Comparison of ENCODE assay signal across 8 cellular contexts in genomic region chr1:155017021-155017945, GRCh38. TPM values are rescaled to one million over a fixed set of nuclear protein-coding genes. Genes with fewer than 3 reads are reported as not detected.
A peak's percentile ranks its signal among the peaks of the same experiment; 100 is the strongest.
DNase-seq lines count a peak whose midpoint lies in the region; ATAC-seq and TF ChIP-seq lines count a peak whose summit lies in the region.

No MANE protein-coding gene starts in this region.

- H3K27ac ChIP-seq in foreskin keratinocyte: peak overlapping the region; percentile 74
- H3K27ac ChIP-seq in stomach smooth muscle (ENCODE audit: low read length): peak overlapping the region; percentile 88

- DNase-seq in DMS 273 (lab: John Stamatoyannopoulos, UW; ENCODE audit: unreplicated experiment): peak; percentile 98
- peak; percentile 67 for DNase-seq in KG1 (lab: John Stamatoyannopoulos, UW)
- DNase-seq in SHP77 (lab: John Stamatoyannopoulos, UW): peak; percentile 90 to 92
- peak; percentile 85 for DNase-seq in activated gamma-delta T cell treated with Interleukin-2 at 50 U/mL for 16 hours
- peak; percentile 92 to 96 for DNase-seq in foreskin keratinocyte

- H3K9me3 ChIP-seq in neuron (ENCODE audit: low read length) (no peaks in the 10 kb centered on the region), stomach smooth muscle (ENCODE audit: control insufficient read depth in 2 of 2, low read length in 2 of 2) (no peaks in the 10 kb centered on the region)

- H3K4me3 ChIP-seq in neuron (ENCODE audit: low read length) (peak overlapping the region; percentile 20), stomach smooth muscle (ENCODE audit: low read length in 2 of 2) (peak overlapping the region; percentile 48 to 71)

- ATAC-seq in GM21529 (IDR thresholded peaks at IDR 0.05; ENCODE audit: unreplicated experiment) (peak; percentile 81), foreskin keratinocyte (peak; percentile 94)

- H3K36me3 ChIP-seq in neuron (ENCODE audit: insufficient read depth, low read length) (peaks cover 5% of the 10 kb centered on the region), stomach smooth muscle (ENCODE audit: control insufficient read depth in 2 of 2, insufficient read depth in 2 of 2, low read length in 2 of 2) (no peaks in the 10 kb centered on the region)

- peak; percentile 100 for TF ChIP-seq CTCF in foreskin keratinocyte (conservative IDR thresholded peaks at IDR 0.05)

- H3K27me3 ChIP-seq in foreskin keratinocyte: no peaks in the 10 kb centered on the region
- H3K27me3 ChIP-seq in neuron (ENCODE audit: insufficient read depth, low read length): no peaks in the 10 kb centered on the region
- H3K27me3 ChIP-seq in stomach smooth muscle (ENCODE audit: control insufficient read depth in 1 of 2, insufficient read depth in 2 of 2, low read length in 2 of 2): no peaks in the 10 kb centered on the region

- H3K4me1 ChIP-seq in foreskin keratinocyte (peaks cover 11% of the 10 kb centered on the region), neuron (ENCODE audit: insufficient read depth, low read length) (peaks cover 26% of the 10 kb centered on the region), stomach smooth muscle (ENCODE audit: control insufficient read depth, insufficient read depth, low read length) (peaks cover 21% of the 10 kb centered on the region)

- H3K9ac ChIP-seq in stomach smooth muscle (ENCODE audit: low read length in 2 of 2): peak overlapping the region; percentile 76 to 80

- H2AFZ ChIP-seq in neuron (ENCODE audit: low read depth, low read length): peak overlapping the region; percentile 56

RNA-seq across cellular contexts. Expression of gene ZBTB7B, which starts 14.7 kb away (rescaled TPM):
- total RNA-seq in foreskin keratinocyte: 26.2 and 32.8 TPM in 2 replicates
- polyA plus RNA-seq in foreskin keratinocyte: 17.3 and 19.4 TPM in 2 replicates

RNA-seq across cellular contexts. Expression of gene DCST2, which starts 16.3 kb away (rescaled TPM):
- 0.07 and 0.27 TPM in 2 replicates for total RNA-seq in foreskin keratinocyte
- polyA plus RNA-seq in foreskin keratinocyte: 0.11 and 0.12 TPM in 2 replicates

RNA-seq across cellular contexts. Expression of gene DCST1, which starts 16.3 kb away (rescaled TPM):
- not detected in 2 replicates for total RNA-seq in foreskin keratinocyte
- polyA plus RNA-seq in foreskin keratinocyte: not detected in 2 replicates

RNA-seq across cellular contexts. Expression of gene LENEP, which starts 23.9 kb away (rescaled TPM):
- total RNA-seq in foreskin keratinocyte: not detected in 2 replicates
- polyA plus RNA-seq in foreskin keratinocyte: not detected in 2 replicates

RNA-seq across cellular contexts. Expression of gene ADAM15, which starts 33.8 kb away (rescaled TPM):
- 214 and 242 TPM in 2 replicates for total RNA-seq in foreskin keratinocyte
- 201 and 244 TPM in 2 replicates for polyA plus RNA-seq in foreskin keratinocyte

Comparison
In these comparisons a context has a peak if more than half of its experiments do, and no peak if none do; other contexts are left out.
1. Peak in every context shown above with its lines: DNase-seq, ATAC-seq, H3K4me3 ChIP-seq and H3K27ac ChIP-seq.